Comparison of ENCODE assay signal across 18 cellular contexts in genomic region chr15:90866161-90866715, GRCh38. TPM values are rescaled to one million over a fixed set of nuclear protein-coding genes. Genes with fewer than 3 reads are reported as not detected.
DNase-seq lines count a peak whose midpoint lies in the region; ATAC-seq, FAIRE-seq and TF ChIP-seq lines count a peak whose summit lies in the region.
"Had no signal": no experiment of that assay in that cellular context is flagged by ENCODE, and none has a peak within 500 bp of the region (broad histone marks: within the 10 kb centered on the region; RNA-seq: fewer than 3 reads in every experiment).

No MANE protein-coding gene starts in this region.

- no peak overlapping the region for H2AFZ ChIP-seq in HepG2 (ENCODE audit: low read length)
- H2AFZ ChIP-seq: neural progenitor cell had no signal

- CTCF ChIA-PET in HepG2 (lab: Yijun Ruan, JAX; ENCODE audit: low intra/inter-chr PET ratio, low total read pairs), result no interaction called here

- H3K9me3 ChIP-seq in HepG2 (ENCODE audit: low read length) (no peaks in the 10 kb centered on the region), right lobe of liver (no peaks in the 10 kb centered on the region)
- H3K9me3 ChIP-seq: HAP-1, heart left ventricle had no signal

- H3K9ac ChIP-seq in HepG2 (ENCODE audit: insufficient read depth, low read depth, low read length), result no peak overlapping the region
- H3K9ac ChIP-seq: neural progenitor cell had no signal

- H3K27ac ChIP-seq in HepG2 (ENCODE audit: extremely low read length, insufficient read depth, low read length) (no peak overlapping the region), right lobe of liver (no peak overlapping the region)
- H3K27ac ChIP-seq: heart left ventricle, neural progenitor cell had no signal

- no peaks in the 10 kb centered on the region for H3K79me2 ChIP-seq in HepG2 (ENCODE audit: insufficient read depth, low read length)

- no peak for TF ChIP-seq POLR2A in HepG2 (IDR thresholded peaks at IDR 0.05; ENCODE audit: insufficient read depth in 1 of 2, low read depth in 2 of 2, low read length in 2 of 2)
- no peak for TF ChIP-seq POLR2A in right lobe of liver (IDR thresholded peaks at IDR 0.05)
- no peak for TF ChIP-seq POLR2A in GM18505 (IDR thresholded peaks at IDR 0.05; ENCODE audit: borderline replicate concordance, extremely low read depth, insufficient read depth, insufficient read length)

- H3K4me1 ChIP-seq in HepG2 (ENCODE audit: insufficient read depth, low read length) (peaks cover 79% of the 10 kb centered on the region), right lobe of liver (peaks cover 0 to 52% (median 24%) of the 10 kb centered on the region in 4 donors)

- POLR2A ChIA-PET in HepG2 (lab: Yijun Ruan, JAX), result no interaction called here

- no peak for FAIRE-seq in HepG2 (lab: Jason Lieb, UNC)
- FAIRE-seq: TTC549 had no signal

- H3K27me3 ChIP-seq in HepG2 (ENCODE audit: control insufficient read depth in 1 of 2, insufficient read depth in 2 of 2, low read length in 2 of 2) (peaks cover 0 to 62% of the 10 kb centered on the region in 2 experiments; a peak in 4 of 5 replicates), right lobe of liver (no peaks in the 10 kb centered on the region)
- H3K27me3 ChIP-seq: heart left ventricle, neural progenitor cell had no signal

- no peak for DNase-seq in HepG2 (ENCODE audit: low spot score)
- DNase-seq in right lobe of liver, result no peak
- peak; percentile 13 for DNase-seq in NCI-H774 (lab: John Stamatoyannopoulos, UW)
- no peak for DNase-seq in left lobe of liver (ENCODE audit: low spot score)
- no peak for DNase-seq in GM03348 (ENCODE audit: low spot score)
- DNase-seq: activated CD4-positive, alpha-beta memory T cell treated with anti-CD3 and anti-CD28 coated beads for 36 hours; central memory CD4-positive, alpha-beta T cell; effector memory CD4-positive, alpha-beta T cell; heart left ventricle; mesenchymal stem cell; NCI-H1930; substantia nigra had no signal

- peak; percentile 14; the same call in 1 of the 3 replicates for ATAC-seq in HepG2
- ATAC-seq in right lobe of liver, result no peak
- peak; percentile 3 for ATAC-seq in left lobe of liver
- ATAC-seq in HG03432 (IDR thresholded peaks at IDR 0.05; ENCODE audit: unreplicated experiment), result no peak
- no peak for ATAC-seq in GM18505 (IDR thresholded peaks at IDR 0.05; ENCODE audit: unreplicated experiment)
- ATAC-seq: heart left ventricle, right cardiac atrium had no signal

- in situ Hi-C loops in HepG2 (cut with HindIII; ENCODE audit: extremely low pct_ligation_motif_present, low pct_unique_long_range_greater_than_20kb), result no loop called here

- TF ChIP-seq RAD21 in HepG2 (CRISPR knock-in tag; IDR thresholded peaks at IDR 0.05), result no peak

- no TSS peak for BruUV-seq in HepG2 (replicated peaks; lab: Mats Ljungman, UMichigan)

- no peak overlapping the region for H3K4me3 ChIP-seq in HepG2 (replicated peaks in 1 of 3; ENCODE audit: insufficient read depth in 1 of 3, low read depth in 2 of 3, low read length in 3 of 3)
- no peak overlapping the region for H3K4me3 ChIP-seq in right lobe of liver
- H3K4me3 ChIP-seq: HAP-1, heart left ventricle, neural progenitor cell had no signal

- intact Hi-C loops in HepG2 (cut with micrococcal nuclease; ENCODE audit: unreplicated experiment) (no loop called here), right lobe of liver (cut with DNase I) (no loop called here)

- H3K4me2 ChIP-seq in HepG2 (ENCODE audit: low read depth, low read length), result no peak overlapping the region
- H3K4me2 ChIP-seq: neural progenitor cell had no signal

- H3K36me3 ChIP-seq in HepG2 (replicated peaks in 1 of 2; ENCODE audit: control insufficient read depth in 1 of 2, insufficient read depth in 2 of 2, low read length in 2 of 2) (no peaks in the 10 kb centered on the region), right lobe of liver (no peaks in the 10 kb centered on the region)
- H3K36me3 ChIP-seq: HAP-1, heart left ventricle, neural progenitor cell had no signal

- TF ChIP-seq EP300 in HepG2 (IDR thresholded peaks at IDR 0.05; ENCODE audit: low read depth in 2 of 2, low read length in 2 of 2), result no peak
- TF ChIP-seq EP300 in HepG2 (CRISPR knock-in tag; IDR thresholded peaks at IDR 0.05; ENCODE audit: borderline replicate concordance), result no peak

- WGBS in HepG2 (ENCODE audit: low lambda C conversion rate), result 8% methylated on average over 14 of the region's 16 CpGs
- 52% methylated on average over 7 of the region's 16 CpGs for WGBS in right lobe of liver (ENCODE audit: insufficient coverage, low coverage, low lambda C conversion rate, missing lambda C conversion rate)

- TF ChIP-seq CTCF in HepG2 (CRISPR knock-in tag; IDR thresholded peaks at IDR 0.05) (no peak), right lobe of liver (IDR thresholded peaks at IDR 0.05) (no peak)

- H4K20me1 ChIP-seq in HepG2 (ENCODE audit: insufficient read depth, low read length), result no peaks in the 10 kb centered on the region

RNA-seq across cellular contexts. Expression of gene FURIN, which starts 2.1 kb away (rescaled TPM):
- total RNA-seq in HepG2 (2016; rRNA removed; fragmentation: Illumina TruSeq; extraction: Trizol), result 13.9 and 17.4 TPM in 2 replicates
- 4.7 and 4.8 TPM in 2 replicates for total RNA-seq in HepG2 (2016; cell fraction: cytosol; rRNA removed; fragmentation: Illumina TruSeq; extraction: Trizol; ENCODE audit: low read depth)
- 10.1 and 18.5 TPM in 2 replicates for total RNA-seq in HepG2 (2016; cell fraction: insoluble cytoplasmic fraction; rRNA removed; fragmentation: Illumina TruSeq; extraction: Trizol)
- 20.5 and 21.4 TPM in 2 replicates for total RNA-seq in HepG2 (2016; cell fraction: membrane; rRNA removed; fragmentation: Illumina TruSeq; extraction: Trizol)
- 17.5 and 19.5 TPM in 2 replicates for total RNA-seq in HepG2 (2016; cell fraction: nucleus; rRNA removed; fragmentation: Illumina TruSeq; extraction: Trizol)
- 15.2 and 17.3 TPM in 2 replicates for polyA plus RNA-seq in HepG2 (2011; rRNA removed)
- 12.0 and 18.4 TPM in 2 replicates for polyA plus RNA-seq in HepG2 (2011; cell fraction: cytosol; rRNA removed)
- polyA plus RNA-seq in HepG2 (2011; cell fraction: nucleus; rRNA removed), result 17.2 and 23.0 TPM in 2 replicates
- 4.4 and 15.3 TPM in 2 replicates for polyA plus RNA-seq in HepG2 (2012)
- polyA plus RNA-seq in HepG2 (2016; cell fraction: cytosol; fragmentation: Illumina TruSeq; extraction: Trizol; ENCODE audit: low read depth), result 6.3 and 6.4 TPM in 2 replicates
- polyA plus RNA-seq in HepG2 (2016; cell fraction: insoluble cytoplasmic fraction; fragmentation: Illumina TruSeq; extraction: Trizol; ENCODE audit: low read depth), result 14.6 and 21.4 TPM in 2 replicates
- polyA plus RNA-seq in HepG2 (2016; cell fraction: membrane; fragmentation: Illumina TruSeq; extraction: Trizol; ENCODE audit: low read depth), result 19.0 and 20.4 TPM in 2 replicates
- 32.9 and 35.2 TPM in 2 replicates for polyA plus RNA-seq in HepG2 (2016; cell fraction: nucleus; fragmentation: Illumina TruSeq; extraction: Trizol; ENCODE audit: insufficient read depth, low read depth)
- 33.9 and 45.0 TPM in 2 replicates for polyA minus RNA-seq in HepG2 (2011; rRNA and poly(A)+ RNA removed; ENCODE audit: low replicate concordance)
- polyA minus RNA-seq in HepG2 (2011; cell fraction: cytosol; rRNA and poly(A)+ RNA removed), result 15.8 and 17.1 TPM in 2 replicates
- 6.1 and 8.6 TPM in 2 replicates for polyA minus RNA-seq in HepG2 (2011; cell fraction: nucleus; rRNA and poly(A)+ RNA removed)
- 100 to 1,000 TPM; 122 to 232 (median 189) TPM for total RNA-seq in right lobe of liver
- total RNA-seq in left lobe of liver, result 281 TPM

RNA-seq across cellular contexts. Expression of gene FES, which starts 18.1 kb away (rescaled TPM):
- total RNA-seq in HepG2 (2016; rRNA removed; fragmentation: Illumina TruSeq; extraction: Trizol), result 8.5 and 9.5 TPM in 2 replicates
- total RNA-seq in HepG2 (2016; cell fraction: cytosol; rRNA removed; fragmentation: Illumina TruSeq; extraction: Trizol; ENCODE audit: low read depth), result 3.0 and 3.5 TPM in 2 replicates
- 9.6 TPM in 2 replicates for total RNA-seq in HepG2 (2016; cell fraction: insoluble cytoplasmic fraction; rRNA removed; fragmentation: Illumina TruSeq; extraction: Trizol)
- total RNA-seq in HepG2 (2016; cell fraction: membrane; rRNA removed; fragmentation: Illumina TruSeq; extraction: Trizol), result 3.8 and 4.7 TPM in 2 replicates
- 5.2 and 5.4 TPM in 2 replicates for total RNA-seq in HepG2 (2016; cell fraction: nucleus; rRNA removed; fragmentation: Illumina TruSeq; extraction: Trizol)
- polyA plus RNA-seq in HepG2 (2011; rRNA removed), result 4.0 and 4.3 TPM in 2 replicates
- 2.8 and 5.7 TPM in 2 replicates for polyA plus RNA-seq in HepG2 (2011; cell fraction: cytosol; rRNA removed)
- 13.7 and 22.6 TPM in 2 replicates for polyA plus RNA-seq in HepG2 (2011; cell fraction: nucleus; rRNA removed)
- polyA plus RNA-seq in HepG2 (2012), result 1.3 and 1.7 TPM in 2 replicates
- polyA plus RNA-seq in HepG2 (2016; cell fraction: cytosol; fragmentation: Illumina TruSeq; extraction: Trizol; ENCODE audit: low read depth), result 3.0 TPM in 2 replicates
- polyA plus RNA-seq in HepG2 (2016; cell fraction: insoluble cytoplasmic fraction; fragmentation: Illumina TruSeq; extraction: Trizol; ENCODE audit: low read depth), result 6.1 and 6.9 TPM in 2 replicates
- polyA plus RNA-seq in HepG2 (2016; cell fraction: membrane; fragmentation: Illumina TruSeq; extraction: Trizol; ENCODE audit: low read depth), result 2.4 TPM in 2 replicates
- 8.5 and 10.3 TPM in 2 replicates for polyA plus RNA-seq in HepG2 (2016; cell fraction: nucleus; fragmentation: Illumina TruSeq; extraction: Trizol; ENCODE audit: insufficient read depth, low read depth)
- 0.37 and 5.3 TPM in 2 replicates for polyA minus RNA-seq in HepG2 (2011; rRNA and poly(A)+ RNA removed; ENCODE audit: low replicate concordance)
- 1.7 and 1.8 TPM in 2 replicates for polyA minus RNA-seq in HepG2 (2011; cell fraction: cytosol; rRNA and poly(A)+ RNA removed)
- 5.1 and 6.2 TPM in 2 replicates for polyA minus RNA-seq in HepG2 (2011; cell fraction: nucleus; rRNA and poly(A)+ RNA removed)
- 10 to 100 TPM; 11.5 to 36.5 (median 18.5) TPM for total RNA-seq in right lobe of liver
- total RNA-seq in left lobe of liver, result 39.4 TPM

RNA-seq across cellular contexts. Expression of gene MAN2A2, which starts 36.9 kb away (rescaled TPM):
- total RNA-seq in HepG2 (2016; rRNA removed; fragmentation: Illumina TruSeq; extraction: Trizol), result 6.7 and 17.5 TPM in 2 replicates
- total RNA-seq in HepG2 (2016; cell fraction: cytosol; rRNA removed; fragmentation: Illumina TruSeq; extraction: Trizol; ENCODE audit: low read depth), result 8.9 and 9.3 TPM in 2 replicates
- 5.6 and 21.4 TPM in 2 replicates for total RNA-seq in HepG2 (2016; cell fraction: insoluble cytoplasmic fraction; rRNA removed; fragmentation: Illumina TruSeq; extraction: Trizol)
- total RNA-seq in HepG2 (2016; cell fraction: membrane; rRNA removed; fragmentation: Illumina TruSeq; extraction: Trizol), result 9.6 and 10.0 TPM in 2 replicates
- total RNA-seq in HepG2 (2016; cell fraction: nucleus; rRNA removed; fragmentation: Illumina TruSeq; extraction: Trizol), result 31.3 and 36.5 TPM in 2 replicates
- 43.8 and 51.5 TPM in 2 replicates for polyA plus RNA-seq in HepG2 (2011; rRNA removed)
- polyA plus RNA-seq in HepG2 (2011; cell fraction: cytosol; rRNA removed), result 18.4 and 29.4 TPM in 2 replicates
- 296 and 398 TPM in 2 replicates for polyA plus RNA-seq in HepG2 (2011; cell fraction: nucleus; rRNA removed)
- polyA plus RNA-seq in HepG2 (2012), result 13.2 and 18.7 TPM in 2 replicates
- 1.5 and 2.3 TPM in 2 replicates for polyA plus RNA-seq in HepG2 (2016; cell fraction: cytosol; fragmentation: Illumina TruSeq; extraction: Trizol; ENCODE audit: low read depth)
- polyA plus RNA-seq in HepG2 (2016; cell fraction: insoluble cytoplasmic fraction; fragmentation: Illumina TruSeq; extraction: Trizol; ENCODE audit: low read depth), result 7.9 and 9.3 TPM in 2 replicates
- polyA plus RNA-seq in HepG2 (2016; cell fraction: membrane; fragmentation: Illumina TruSeq; extraction: Trizol; ENCODE audit: low read depth), result 5.8 and 8.8 TPM in 2 replicates
- polyA plus RNA-seq in HepG2 (2016; cell fraction: nucleus; fragmentation: Illumina TruSeq; extraction: Trizol; ENCODE audit: insufficient read depth, low read depth), result 117 and 126 TPM in 2 replicates
- polyA minus RNA-seq in HepG2 (2011; rRNA and poly(A)+ RNA removed; ENCODE audit: low replicate concordance), result 46.3 and 58.9 TPM in 2 replicates
- polyA minus RNA-seq in HepG2 (2011; cell fraction: cytosol; rRNA and poly(A)+ RNA removed), result 16.2 and 16.4 TPM in 2 replicates
- polyA minus RNA-seq in HepG2 (2011; cell fraction: nucleus; rRNA and poly(A)+ RNA removed), result 38.2 and 38.5 TPM in 2 replicates
- 10 to 100 TPM; 41.4 to 91.6 (median 59.8) TPM for total RNA-seq in right lobe of liver
- 96.9 TPM for total RNA-seq in left lobe of liver

Comparison
In these comparisons a context has a peak if more than half of its experiments do, and no peak if none do; other contexts are left out.
1. ATAC-seq: peak in HepG2 (single experiment) and left lobe of liver (single experiment); none in right lobe of liver (0 of 4), HG03432 (single experiment) and GM18505 (single experiment).
2. RNA of gene FURIN, which starts 2.1 kb away (total RNA-seq): 281 TPM in left lobe of liver (single experiment) and 122 to 232 TPM in right lobe of liver; 4.7 to 21.4 TPM in HepG2; every median in the first group is over 4 times any median in the second.